In the genomic region with DNA sequence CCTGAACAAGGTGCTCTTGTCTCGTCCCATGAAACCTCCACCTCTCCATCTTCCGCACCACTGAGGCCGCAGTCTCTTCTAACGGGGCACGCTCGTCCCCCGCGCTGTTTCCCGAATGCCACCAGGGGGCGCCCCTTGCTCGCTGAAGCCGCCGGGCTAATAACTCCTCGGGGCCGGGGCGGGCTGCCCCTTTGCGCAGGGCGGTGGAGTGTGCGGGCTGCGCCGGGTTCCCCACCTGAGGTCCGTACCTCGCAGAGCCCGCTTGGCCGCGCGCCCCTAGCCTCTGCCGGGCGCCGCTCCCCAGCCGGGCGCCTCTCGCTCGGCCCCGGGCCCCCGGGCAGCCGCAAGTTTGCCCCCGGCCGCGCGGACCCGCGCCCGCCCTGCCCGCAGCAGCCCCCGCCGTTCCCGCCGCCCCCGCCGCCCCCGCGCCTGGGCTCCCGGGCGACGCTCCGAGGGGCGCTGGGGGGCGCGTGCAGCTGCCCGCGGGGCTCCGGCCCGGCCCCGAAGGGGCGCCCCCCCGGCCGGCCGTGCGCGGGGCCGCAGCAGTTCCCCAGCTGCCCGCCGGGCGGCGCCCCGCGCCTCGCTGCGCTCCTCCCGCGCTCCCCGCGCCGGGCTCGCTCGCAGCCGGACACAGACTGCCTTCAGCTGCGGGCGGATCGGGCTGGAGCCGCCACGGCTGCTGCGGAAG, we compare ENCODE assay signal across 1 cellular context.
TF ChIP-seq lines count a peak whose summit lies in the region.

A gene with protein sequence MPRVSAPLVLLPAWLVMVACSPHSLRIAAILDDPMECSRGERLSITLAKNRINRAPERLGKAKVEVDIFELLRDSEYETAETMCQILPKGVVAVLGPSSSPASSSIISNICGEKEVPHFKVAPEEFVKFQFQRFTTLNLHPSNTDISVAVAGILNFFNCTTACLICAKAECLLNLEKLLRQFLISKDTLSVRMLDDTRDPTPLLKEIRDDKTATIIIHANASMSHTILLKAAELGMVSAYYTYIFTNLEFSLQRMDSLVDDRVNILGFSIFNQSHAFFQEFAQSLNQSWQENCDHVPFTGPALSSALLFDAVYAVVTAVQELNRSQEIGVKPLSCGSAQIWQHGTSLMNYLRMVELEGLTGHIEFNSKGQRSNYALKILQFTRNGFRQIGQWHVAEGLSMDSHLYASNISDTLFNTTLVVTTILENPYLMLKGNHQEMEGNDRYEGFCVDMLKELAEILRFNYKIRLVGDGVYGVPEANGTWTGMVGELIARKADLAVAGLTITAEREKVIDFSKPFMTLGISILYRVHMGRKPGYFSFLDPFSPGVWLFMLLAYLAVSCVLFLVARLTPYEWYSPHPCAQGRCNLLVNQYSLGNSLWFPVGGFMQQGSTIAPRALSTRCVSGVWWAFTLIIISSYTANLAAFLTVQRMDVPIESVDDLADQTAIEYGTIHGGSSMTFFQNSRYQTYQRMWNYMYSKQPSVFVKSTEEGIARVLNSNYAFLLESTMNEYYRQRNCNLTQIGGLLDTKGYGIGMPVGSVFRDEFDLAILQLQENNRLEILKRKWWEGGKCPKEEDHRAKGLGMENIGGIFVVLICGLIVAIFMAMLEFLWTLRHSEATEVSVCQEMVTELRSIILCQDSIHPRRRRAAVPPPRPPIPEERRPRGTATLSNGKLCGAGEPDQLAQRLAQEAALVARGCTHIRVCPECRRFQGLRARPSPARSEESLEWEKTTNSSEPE (plus strand): TSS at position 633 of the 688 bp plus-strand sequence. CDS start 148,571 bp downstream, outside the sequence.

TF ChIP-seq in SK-N-SH treated with all-trans-retinoic acid at 6 μM for 48 hours, 23 proteins besides CTCF, POLR2A, EP300 and RAD21 (continued from another document):
- no peak for TF ChIP-seq ZC3H10 (CRISPR knock-in tag; IDR thresholded peaks at IDR 0.05)
- TF ChIP-seq, protein P1, sequence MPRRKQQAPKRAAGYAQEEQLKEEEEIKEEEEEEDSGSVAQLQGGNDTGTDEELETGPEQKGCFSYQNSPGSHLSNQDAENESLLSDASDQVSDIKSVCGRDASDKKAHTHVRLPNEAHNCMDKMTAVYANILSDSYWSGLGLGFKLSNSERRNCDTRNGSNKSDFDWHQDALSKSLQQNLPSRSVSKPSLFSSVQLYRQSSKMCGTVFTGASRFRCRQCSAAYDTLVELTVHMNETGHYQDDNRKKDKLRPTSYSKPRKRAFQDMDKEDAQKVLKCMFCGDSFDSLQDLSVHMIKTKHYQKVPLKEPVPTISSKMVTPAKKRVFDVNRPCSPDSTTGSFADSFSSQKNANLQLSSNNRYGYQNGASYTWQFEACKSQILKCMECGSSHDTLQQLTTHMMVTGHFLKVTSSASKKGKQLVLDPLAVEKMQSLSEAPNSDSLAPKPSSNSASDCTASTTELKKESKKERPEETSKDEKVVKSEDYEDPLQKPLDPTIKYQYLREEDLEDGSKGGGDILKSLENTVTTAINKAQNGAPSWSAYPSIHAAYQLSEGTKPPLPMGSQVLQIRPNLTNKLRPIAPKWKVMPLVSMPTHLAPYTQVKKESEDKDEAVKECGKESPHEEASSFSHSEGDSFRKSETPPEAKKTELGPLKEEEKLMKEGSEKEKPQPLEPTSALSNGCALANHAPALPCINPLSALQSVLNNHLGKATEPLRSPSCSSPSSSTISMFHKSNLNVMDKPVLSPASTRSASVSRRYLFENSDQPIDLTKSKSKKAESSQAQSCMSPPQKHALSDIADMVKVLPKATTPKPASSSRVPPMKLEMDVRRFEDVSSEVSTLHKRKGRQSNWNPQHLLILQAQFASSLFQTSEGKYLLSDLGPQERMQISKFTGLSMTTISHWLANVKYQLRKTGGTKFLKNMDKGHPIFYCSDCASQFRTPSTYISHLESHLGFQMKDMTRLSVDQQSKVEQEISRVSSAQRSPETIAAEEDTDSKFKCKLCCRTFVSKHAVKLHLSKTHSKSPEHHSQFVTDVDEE (CRISPR knock-in tag; IDR thresholded peaks at IDR 0.05), result no peak
